9 cellular contexts compared by ENCODE assay signal in genomic region chr9:36148652-36149051, GRCh38. TPM values are rescaled to one million over a fixed set of nuclear protein-coding genes. Genes with fewer than 3 reads are reported as not detected.
DNase-seq lines count a peak whose midpoint lies in the region; TF ChIP-seq lines count a peak whose summit lies in the region.
"Had no signal": no experiment of that assay in that cellular context is flagged by ENCODE, and none has a peak within 500 bp of the region (broad histone marks: within the 10 kb centered on the region; RNA-seq: fewer than 3 reads in every experiment).

No MANE protein-coding gene starts in this region.

- peaks cover 12% of the 10 kb centered on the region; the same call in 1 of the 2 replicates for H3K9me3 ChIP-seq in OCI-LY7 (ENCODE audit: low read length)

- no peaks in the 10 kb centered on the region for H4K20me1 ChIP-seq in OCI-LY7 (ENCODE audit: insufficient read depth, low read length)

- POLR2A ChIA-PET in OCI-LY7 (lab: Charles Lee): interaction anchor here (1.1 to 1.3 kb wide), 3 partner anchors 15 to 42 kb away, joined by 3 to 4 read pairs (median 3); partner anchors contain the start of gene CLTA

- no peak overlapping the region for H3K4me3 ChIP-seq in OCI-LY7 (ENCODE audit: low read depth, low read length, poor library complexity, severe bottlenecking)

- CTCF ChIA-PET in OCI-LY7 (lab: Charles Lee; ENCODE audit: unreplicated experiment): no interaction called here

- in situ Hi-C loops in GM13976 (cut with MboI; ENCODE audit: low sequenced_read_pairs, unreplicated experiment): no loop called here

- H3K79me2 ChIP-seq in OCI-LY7 (ENCODE audit: insufficient read depth, low read depth, low read length): no peaks in the 10 kb centered on the region

- no peak overlapping the region for H3K27ac ChIP-seq in OCI-LY7 (ENCODE audit: low read depth, low read length, poor library complexity, severe bottlenecking)

- H3K4me2 ChIP-seq in OCI-LY7 (ENCODE audit: low read length): no peak overlapping the region

- intact Hi-C loops in OCI-LY7 (cut with micrococcal nuclease; ENCODE audit: unreplicated experiment): no loop called here

- DNase-seq in GM13976 (ENCODE audit: low spot score): peak; percentile 74
- DNase-seq in HPDE6-E6E7 (ENCODE audit: extremely low spot score): peak; percentile 84
- peak; percentile 78 for DNase-seq in activated CD4-positive, alpha-beta T cell treated with anti-CD3 and anti-CD28 coated beads for 48 hours
- peak; percentile 94 for DNase-seq in cerebellum (ENCODE audit: low spot score)
- DNase-seq in lung microvascular endothelial cell (ENCODE audit: low read depth in 2 of 2): peak; percentile 90 to 96
- peak; percentile 73 to 81 for DNase-seq in stimulated activated CD8-positive, alpha-beta memory T cell treated with anti-CD3 and anti-CD28 coated beads, Interleukin-2, amount 100 ng/mL, for 48 hours (ENCODE audit: low read depth in 2 of 2)
- no peak for DNase-seq in cortex of kidney (lab: John Stamatoyannopoulos, UW)
- no peak for DNase-seq in OCI-LY7 (ENCODE audit: low spot score)
- DNase-seq: activated B cell treated with CpG ODN at 0.5 μM for 24 hours had no signal

- peaks cover 39% of the 10 kb centered on the region for H3K4me1 ChIP-seq in OCI-LY7 (ENCODE audit: insufficient read depth, low read length, poor library complexity, severe bottlenecking)

- H2AFZ ChIP-seq in OCI-LY7 (ENCODE audit: low read length): no peak overlapping the region

- no peaks in the 10 kb centered on the region for H3K36me3 ChIP-seq in OCI-LY7 (ENCODE audit: insufficient read depth, low read length)

- BruUV-seq in OCI-LY7 (replicated peaks; lab: Mats Ljungman, UMichigan): no TSS peak

- H3K9me2 ChIP-seq in OCI-LY7 (ENCODE audit: insufficient read depth, low read length): no peaks in the 10 kb centered on the region

- TF ChIP-seq CTCF in GM13976 (IDR thresholded peaks at IDR 0.05; ENCODE audit: borderline replicate concordance, control extremely low read depth, extremely low read depth, insufficient read depth, missing control alignments) (no peak), OCI-LY7 (conservative IDR thresholded peaks at IDR 0.05; ENCODE audit: low read length) (no peak)

RNA-seq across cellular contexts. Expression of gene GLIPR2, which starts 12.1 kb away (rescaled TPM):
- 13.0 TPM for total RNA-seq in cerebellum
- 42.3 and 52.2 TPM in 2 replicates for total RNA-seq in lung microvascular endothelial cell
- not detected in 2 replicates for total RNA-seq in OCI-LY7 (2014; rRNA removed; shearing (Covaris generic))
- not detected in 2 replicates for total RNA-seq in OCI-LY7 (2022)

RNA-seq across cellular contexts. Expression of gene CCIN, which starts 20.5 kb away (rescaled TPM):
- 2.3 TPM for total RNA-seq in cerebellum
- under 0.01 and 0.22 TPM in 2 replicates for total RNA-seq in lung microvascular endothelial cell
- total RNA-seq in OCI-LY7 (2014; rRNA removed; shearing (Covaris generic)): not detected in 2 replicates
- total RNA-seq in OCI-LY7 (2022): not detected in 2 replicates
- total RNA-seq: activated B cell treated with CpG ODN at 0.5 μM for 24 hours had no signal

RNA-seq across cellular contexts. Expression of gene CLTA, which starts 42.1 kb away (rescaled TPM):
- total RNA-seq in cerebellum (79.3 TPM), lung microvascular endothelial cell (221 and 243 TPM in 2 replicates), OCI-LY7 (2022) (161 and 171 TPM in 2 replicates)
- total RNA-seq in OCI-LY7 (2014; rRNA removed; shearing (Covaris generic)): 150 and 176 TPM in 2 replicates

Comparison
In these comparisons a context has a peak if more than half of its experiments do, and no peak if none do; other contexts are left out.
1. DNase-seq: peak in GM13976 (single experiment), HPDE6-E6E7 (single experiment), activated CD4-positive, alpha-beta T cell treated with anti-CD3 and anti-CD28 coated beads for 48 hours (single experiment), cerebellum (single experiment), lung microvascular endothelial cell (2 of 2) and stimulated activated CD8-positive, alpha-beta memory T cell treated with anti-CD3 and anti-CD28 coated beads, Interleukin-2, amount 100 ng/mL, for 48 hours (2 of 2); none in cortex of kidney (single experiment) and OCI-LY7 (single experiment).
2. RNA of gene GLIPR2, which starts 12.1 kb away (total RNA-seq): 42.3 to 52.2 TPM in lung microvascular endothelial cell and 13.0 TPM in cerebellum (single experiment); not detected in OCI-LY7; every median in the first group is over 10 times any median in the second.